1 cellular context compared by ENCODE assay signal in genomic region chr12:11500222-11500860, GRCh38.
TF ChIP-seq lines count a peak whose summit lies in the region.

No MANE protein-coding gene starts in this region.

TF ChIP-seq in GM23338, 12 proteins besides CTCF, POLR2A, EP300 and RAD21:
- TF ChIP-seq ZNF462 (CRISPR knock-in tag; IDR thresholded peaks at IDR 0.05) (0 out of 2 replicates have a peak, but pooled peaks have one; percentile 8), JUNB (IDR thresholded peaks at IDR 0.05; ENCODE audit: unreplicated experiment) (no peak), REST (IDR thresholded peaks at IDR 0.05; ENCODE audit: unreplicated experiment) (peak; percentile 99), ZNF114 (CRISPR knock-in tag; IDR thresholded peaks at IDR 0.05) (peak; percentile 81; the same call in 1 of the 2 replicates), EZH2phosphoT487 (IDR thresholded peaks at IDR 0.05; ENCODE audit: unreplicated experiment) (no peak), ETS1 (IDR thresholded peaks at IDR 0.05) (0 out of 2 replicates have a peak, but pooled peaks have one; percentile 45), ZNF331 (CRISPR knock-in tag; IDR thresholded peaks at IDR 0.05; ENCODE audit: low read depth) (0 out of 2 replicates have a peak, but pooled peaks have one; percentile 14), NANOG (IDR thresholded peaks at IDR 0.05; ENCODE audit: borderline replicate concordance) (no peak), POLR2AphosphoS5 (IDR thresholded peaks at IDR 0.05; ENCODE audit: low read depth) (no peak), CREB1 (CRISPR knock-in tag; IDR thresholded peaks at IDR 0.05; ENCODE audit: low read depth) (no peak; the same call in 1 of the 2 replicates), EZH2 (IDR thresholded peaks at IDR 0.05; ENCODE audit: low read depth, unreplicated experiment) (no peak), STAT1 (IDR thresholded peaks at IDR 0.05; ENCODE audit: unreplicated experiment) (no peak)
